In the genomic region with DNA sequence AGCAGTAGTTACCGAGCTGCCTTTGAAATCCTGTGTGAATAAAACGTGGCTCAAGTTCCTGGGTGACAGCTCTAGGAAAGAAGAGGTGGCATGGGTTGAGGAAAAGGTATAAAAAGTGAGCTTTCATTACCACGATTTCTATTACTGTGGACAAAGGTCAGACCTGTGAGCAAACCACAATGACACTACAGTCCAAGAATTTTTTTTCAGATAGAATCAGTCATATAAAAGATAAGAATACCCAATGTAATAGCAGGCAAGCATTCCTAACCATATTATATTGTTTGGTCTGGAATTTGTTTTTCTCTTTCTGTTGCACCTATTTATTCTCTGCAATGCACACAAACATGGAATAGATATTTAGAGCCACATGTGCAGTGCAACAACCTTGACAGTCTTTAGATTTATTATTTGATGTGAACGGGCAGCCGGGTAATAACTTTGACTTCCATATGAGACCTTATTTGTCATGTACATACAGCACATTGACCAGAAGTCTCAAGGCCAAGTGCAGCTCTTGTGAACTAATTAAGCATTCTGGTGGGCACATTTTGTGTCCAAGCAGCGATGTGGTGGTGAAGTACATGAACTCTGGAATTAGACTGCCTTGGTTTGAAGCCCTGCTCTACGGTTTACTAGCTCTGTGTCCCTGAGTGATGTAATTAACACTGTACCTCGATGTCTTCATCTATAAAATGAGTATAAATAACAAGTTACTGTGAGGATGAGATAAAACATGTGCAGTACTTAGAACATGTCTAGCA, we compare ENCODE assay signal across 13 cellular contexts.
DNase-seq lines count a peak whose midpoint lies in the region; ATAC-seq and TF ChIP-seq lines count a peak whose summit lies in the region.
"Had no signal": no experiment of that assay in that cellular context is flagged by ENCODE, and none has a peak within 500 bp of the region (broad histone marks: within the 10 kb centered on the region; RNA-seq: fewer than 3 reads in every experiment).

No MANE protein-coding gene starts in this region.

- TF ChIP-seq POLR2A in esophagus muscularis mucosa (IDR thresholded peaks at IDR 0.05; ENCODE audit: low read depth), result no peak

- H3K9me3 ChIP-seq in A673 (ENCODE audit: low read depth, low read length, poor library complexity, severe bottlenecking), result no peaks in the 10 kb centered on the region
- H3K9me3 ChIP-seq in HEK293 (ENCODE audit: control insufficient read depth, insufficient read depth, low read depth, low read length), result no peaks in the 10 kb centered on the region
- no peaks in the 10 kb centered on the region for H3K9me3 ChIP-seq in esophagus muscularis mucosa

- ATAC-seq in HG03460 (IDR thresholded peaks at IDR 0.05; ENCODE audit: unreplicated experiment) (no peak), GM21723 (IDR thresholded peaks at IDR 0.05; ENCODE audit: unreplicated experiment) (no peak)

- TF ChIP-seq EP300 in esophagus muscularis mucosa (IDR thresholded peaks at IDR 0.05), result no peak

- CTCF ChIA-PET in A673 (lab: Charles Lee) (no interaction called here), HEK293 (lab: Yijun Ruan, JAX) (no interaction called here)

- H3K4me1 ChIP-seq in A673 (ENCODE audit: insufficient read depth, low read length, poor library complexity, severe bottlenecking), result peaks cover 38% of the 10 kb centered on the region
- H3K4me1 ChIP-seq in HEK293 (ENCODE audit: control insufficient read depth, insufficient read depth, low read length), result 0 out of 2 replicates have a peak, but pooled peaks cover 6% of the 10 kb centered on the region
- H3K4me1 ChIP-seq in esophagus muscularis mucosa, result no peaks in the 10 kb centered on the region

- H3K27ac ChIP-seq in A673 (ENCODE audit: low read depth, low read length, poor library complexity, severe bottlenecking), result peak overlapping the region; percentile 9
- H3K27ac ChIP-seq in HEK293 (ENCODE audit: extremely low read depth, low read depth, low read length), result no peak overlapping the region
- no peak overlapping the region for H3K27ac ChIP-seq in esophagus muscularis mucosa (replicated peaks in 1 of 4)
- H3K27ac ChIP-seq: KMS-11 had no signal

- intact Hi-C loops in A673 (cut with micrococcal nuclease; ENCODE audit: unreplicated experiment) (no loop called here), esophagus muscularis mucosa (cut with DNase I) (no loop called here)

- 71% methylated on average over 8 of the region's 8 CpGs for WGBS in esophagus muscularis mucosa

- TF ChIP-seq CTCF in A673 (conservative IDR thresholded peaks at IDR 0.05; ENCODE audit: low read depth, low read length) (no peak), HEK293 (tag by site-specific recombination; IDR thresholded peaks at IDR 0.05) (no peak), esophagus muscularis mucosa (IDR thresholded peaks at IDR 0.05) (no peak)

- H3K27me3 ChIP-seq in A673 (replicated peaks; ENCODE audit: insufficient read depth, low read depth, low read length, poor library complexity) (no peaks in the 10 kb centered on the region), esophagus muscularis mucosa (peaks cover 0 to 4% (median 0%) of the 10 kb centered on the region in 4 donors)

- no TSS peak for BruUV-seq in A673 (replicated peaks; lab: Mats Ljungman, UMichigan)

- H3K36me3 ChIP-seq in A673 (ENCODE audit: insufficient read depth, low read length, poor library complexity, severe bottlenecking) (no peaks in the 10 kb centered on the region), HEK293 (ENCODE audit: control insufficient read depth in 2 of 2, insufficient read depth in 1 of 2, low read length in 2 of 2) (no peaks in the 10 kb centered on the region), esophagus muscularis mucosa (no peaks in the 10 kb centered on the region)

- POLR2A ChIA-PET in A673 (lab: Charles Lee; ENCODE audit: low non-redundant PET) (no interaction called here), HEK293 (lab: Yijun Ruan, JAX) (no interaction called here)

- no peak overlapping the region for H3K4me3 ChIP-seq in A673 (ENCODE audit: low read depth, low read length, poor library complexity, severe bottlenecking)
- no peak overlapping the region for H3K4me3 ChIP-seq in HEK293 (ENCODE audit: low read depth, low read length)
- no peak overlapping the region for H3K4me3 ChIP-seq in esophagus muscularis mucosa

- no peak for DNase-seq in A673 (ENCODE audit: low spot score)
- DNase-seq in SW480 (ENCODE audit: low spot score), result peak; percentile 74
- DNase-seq in iris pigment epithelial cell (ENCODE audit: low read depth), result peak; percentile 76
- no peak for DNase-seq in esophagus muscularis mucosa (ENCODE audit: extremely low spot score)
- no peak for DNase-seq in anterior cingulate cortex (lab: John Stamatoyannopoulos, UW)
- DNase-seq: activated CD4-positive, alpha-beta memory T cell treated with anti-CD3 and anti-CD28 coated beads for 36 hours; activated gamma-delta T cell treated with Interleukin-2 at 50 U/mL for 16 hours; cerebellar nuclear complex; NCI-H2029 treated with DMSO at 0.1 percent for 48 hours had no signal

TF ChIP-seq in HEK293, 187 proteins besides CTCF, POLR2A, EP300 and RAD21 (continues in another document):
- TF ChIP-seq REPIN1 (tag by site-specific recombination; IDR thresholded peaks at IDR 0.05; ENCODE audit: low read depth), result no peak
- TF ChIP-seq, protein P1, sequence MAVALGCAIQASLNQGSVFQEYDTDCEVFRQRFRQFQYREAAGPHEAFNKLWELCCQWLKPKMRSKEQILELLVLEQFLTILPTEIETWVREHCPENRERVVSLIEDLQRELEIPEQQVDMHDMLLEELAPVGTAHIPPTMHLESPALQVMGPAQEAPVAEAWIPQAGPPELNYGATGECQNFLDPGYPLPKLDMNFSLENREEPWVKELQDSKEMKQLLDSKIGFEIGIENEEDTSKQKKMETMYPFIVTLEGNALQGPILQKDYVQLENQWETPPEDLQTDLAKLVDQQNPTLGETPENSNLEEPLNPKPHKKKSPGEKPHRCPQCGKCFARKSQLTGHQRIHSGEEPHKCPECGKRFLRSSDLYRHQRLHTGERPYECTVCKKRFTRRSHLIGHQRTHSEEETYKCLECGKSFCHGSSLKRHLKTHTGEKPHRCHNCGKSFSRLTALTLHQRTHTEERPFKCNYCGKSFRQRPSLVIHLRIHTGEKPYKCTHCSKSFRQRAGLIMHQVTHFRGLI (tag by site-specific recombination; IDR thresholded peaks at IDR 0.05), result no peak
- no peak for TF ChIP-seq ZNF24 (tag by site-specific recombination; IDR thresholded peaks at IDR 0.05)
- TF ChIP-seq, protein P2, sequence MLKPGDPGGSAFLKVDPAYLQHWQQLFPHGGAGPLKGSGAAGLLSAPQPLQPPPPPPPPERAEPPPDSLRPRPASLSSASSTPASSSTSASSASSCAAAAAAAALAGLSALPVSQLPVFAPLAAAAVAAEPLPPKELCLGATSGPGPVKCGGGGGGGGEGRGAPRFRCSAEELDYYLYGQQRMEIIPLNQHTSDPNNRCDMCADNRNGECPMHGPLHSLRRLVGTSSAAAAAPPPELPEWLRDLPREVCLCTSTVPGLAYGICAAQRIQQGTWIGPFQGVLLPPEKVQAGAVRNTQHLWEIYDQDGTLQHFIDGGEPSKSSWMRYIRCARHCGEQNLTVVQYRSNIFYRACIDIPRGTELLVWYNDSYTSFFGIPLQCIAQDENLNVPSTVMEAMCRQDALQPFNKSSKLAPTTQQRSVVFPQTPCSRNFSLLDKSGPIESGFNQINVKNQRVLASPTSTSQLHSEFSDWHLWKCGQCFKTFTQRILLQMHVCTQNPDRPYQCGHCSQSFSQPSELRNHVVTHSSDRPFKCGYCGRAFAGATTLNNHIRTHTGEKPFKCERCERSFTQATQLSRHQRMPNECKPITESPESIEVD (tag by site-specific recombination; IDR thresholded peaks at IDR 0.05), result peak; percentile 57
- TF ChIP-seq, protein P3, sequence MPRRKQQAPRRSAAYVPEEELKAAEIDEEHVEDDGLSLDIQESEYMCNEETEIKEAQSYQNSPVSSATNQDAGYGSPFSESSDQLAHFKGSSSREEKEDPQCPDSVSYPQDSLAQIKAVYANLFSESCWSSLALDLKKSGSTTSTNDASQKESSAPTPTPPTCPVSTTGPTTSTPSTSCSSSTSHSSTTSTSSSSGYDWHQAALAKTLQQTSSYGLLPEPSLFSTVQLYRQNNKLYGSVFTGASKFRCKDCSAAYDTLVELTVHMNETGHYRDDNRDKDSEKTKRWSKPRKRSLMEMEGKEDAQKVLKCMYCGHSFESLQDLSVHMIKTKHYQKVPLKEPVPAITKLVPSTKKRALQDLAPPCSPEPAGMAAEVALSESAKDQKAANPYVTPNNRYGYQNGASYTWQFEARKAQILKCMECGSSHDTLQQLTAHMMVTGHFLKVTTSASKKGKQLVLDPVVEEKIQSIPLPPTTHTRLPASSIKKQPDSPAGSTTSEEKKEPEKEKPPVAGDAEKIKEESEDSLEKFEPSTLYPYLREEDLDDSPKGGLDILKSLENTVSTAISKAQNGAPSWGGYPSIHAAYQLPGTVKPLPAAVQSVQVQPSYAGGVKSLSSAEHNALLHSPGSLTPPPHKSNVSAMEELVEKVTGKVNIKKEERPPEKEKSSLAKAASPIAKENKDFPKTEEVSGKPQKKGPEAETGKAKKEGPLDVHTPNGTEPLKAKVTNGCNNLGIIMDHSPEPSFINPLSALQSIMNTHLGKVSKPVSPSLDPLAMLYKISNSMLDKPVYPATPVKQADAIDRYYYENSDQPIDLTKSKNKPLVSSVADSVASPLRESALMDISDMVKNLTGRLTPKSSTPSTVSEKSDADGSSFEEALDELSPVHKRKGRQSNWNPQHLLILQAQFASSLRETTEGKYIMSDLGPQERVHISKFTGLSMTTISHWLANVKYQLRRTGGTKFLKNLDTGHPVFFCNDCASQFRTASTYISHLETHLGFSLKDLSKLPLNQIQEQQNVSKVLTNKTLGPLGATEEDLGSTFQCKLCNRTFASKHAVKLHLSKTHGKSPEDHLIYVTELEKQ (tag by site-specific recombination; IDR thresholded peaks at IDR 0.05; ENCODE audit: borderline replicate concordance), result no peak
- TF ChIP-seq, protein P4, sequence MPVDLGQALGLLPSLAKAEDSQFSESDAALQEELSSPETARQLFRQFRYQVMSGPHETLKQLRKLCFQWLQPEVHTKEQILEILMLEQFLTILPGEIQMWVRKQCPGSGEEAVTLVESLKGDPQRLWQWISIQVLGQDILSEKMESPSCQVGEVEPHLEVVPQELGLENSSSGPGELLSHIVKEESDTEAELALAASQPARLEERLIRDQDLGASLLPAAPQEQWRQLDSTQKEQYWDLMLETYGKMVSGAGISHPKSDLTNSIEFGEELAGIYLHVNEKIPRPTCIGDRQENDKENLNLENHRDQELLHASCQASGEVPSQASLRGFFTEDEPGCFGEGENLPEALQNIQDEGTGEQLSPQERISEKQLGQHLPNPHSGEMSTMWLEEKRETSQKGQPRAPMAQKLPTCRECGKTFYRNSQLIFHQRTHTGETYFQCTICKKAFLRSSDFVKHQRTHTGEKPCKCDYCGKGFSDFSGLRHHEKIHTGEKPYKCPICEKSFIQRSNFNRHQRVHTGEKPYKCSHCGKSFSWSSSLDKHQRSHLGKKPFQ (tag by site-specific recombination; IDR thresholded peaks at IDR 0.05), result no peak
- TF ChIP-seq ZNF621 (tag by site-specific recombination; IDR thresholded peaks at IDR 0.05), result no peak
- TF ChIP-seq GFI1B (tag by site-specific recombination; IDR thresholded peaks at IDR 0.05), result no peak
- no peak for TF ChIP-seq ZBTB48 (tag by site-specific recombination; IDR thresholded peaks at IDR 0.05)
- TF ChIP-seq ZNF391 (tag by site-specific recombination; IDR thresholded peaks at IDR 0.05; ENCODE audit: borderline replicate concordance, low read depth), result no peak

Comparison
In these comparisons a context has a peak if more than half of its experiments do, and no peak if none do; other contexts are left out.
1. DNase-seq: peak in SW480 (single experiment) and iris pigment epithelial cell (single experiment); none in A673 (single experiment), esophagus muscularis mucosa (single experiment) and anterior cingulate cortex (0 of 58).